15 cellular contexts compared by ENCODE assay signal in the genomic region with DNA sequence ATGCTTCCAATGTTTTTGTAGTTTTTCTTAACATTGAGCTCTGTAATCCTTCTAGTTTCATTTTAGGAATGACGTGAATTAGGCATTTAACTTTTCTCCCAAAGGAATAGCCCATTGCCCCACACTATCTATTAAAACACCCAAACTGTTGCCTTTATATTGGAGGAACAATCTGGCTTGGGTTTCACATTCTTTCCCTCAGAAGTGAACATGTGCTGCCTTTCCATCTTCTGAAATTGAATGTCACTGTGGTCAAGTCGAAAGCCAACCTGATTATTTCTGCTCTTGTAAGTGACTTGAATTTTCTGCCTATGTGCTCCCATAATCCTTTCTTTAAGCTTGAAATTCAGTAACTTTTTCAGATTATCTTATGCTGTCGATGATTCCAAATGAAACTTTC.
A peak's percentile ranks its signal among the peaks of the same experiment; 100 is the strongest.
DNase-seq lines count a peak whose midpoint lies in the region; ATAC-seq and TF ChIP-seq lines count a peak whose summit lies in the region.
"Had no signal": no experiment of that assay in that cellular context is flagged by ENCODE, and none has a peak within 500 bp of the region (broad histone marks: within the 10 kb centered on the region; RNA-seq: fewer than 3 reads in every experiment).

No MANE protein-coding gene starts in this region.

- H3K4me1 ChIP-seq in osteoblast (ENCODE audit: insufficient read depth, low read length), result peaks cover 3% of the 10 kb centered on the region
- H3K4me1 ChIP-seq: HAP-1 had no signal

- no peaks in the 10 kb centered on the region for H3K79me2 ChIP-seq in osteoblast (ENCODE audit: insufficient read depth, low read length)

- H3K4me1 Mint-ChIP-seq in activated T-helper 17 cell treated with anti-CD3 and anti-CD28 coated beads, Interleukin-2, amount 50 U/mL, for 72 hours, result no peaks in the 10 kb centered on the region

- no peak for ATAC-seq in activated T-helper 17 cell treated with anti-CD3 and anti-CD28 coated beads, Interleukin-2, amount 50 U/mL, for 72 hours (replicated peaks)
- ATAC-seq in GM19324 (IDR thresholded peaks at IDR 0.05; ENCODE audit: low FRiP score, unreplicated experiment), result no peak
- ATAC-seq: CD8-positive, alpha-beta T cell had no signal

- peak overlapping the region; percentile 42 for H3K4me2 ChIP-seq in osteoblast (ENCODE audit: insufficient read depth, low read length)
- H3K4me2 ChIP-seq: BLaER1 treated with 17β-estradiol and CSF1 and Interleukin-3, amounts not matched to agents 10 nM and 100 nM had no signal

- no peaks in the 10 kb centered on the region for H3K27me3 ChIP-seq in osteoblast (ENCODE audit: insufficient read depth, low read length)
- H3K27me3 ChIP-seq: BLaER1 treated with 17β-estradiol and CSF1 and Interleukin-3, amounts not matched to agents 10 nM and 100 nM had no signal

- no peak for TF ChIP-seq CTCF in osteoblast (IDR thresholded peaks at IDR 0.05; ENCODE audit: extremely low read depth, low read depth, low read length)

- H3K36me3 Mint-ChIP-seq in activated T-helper 17 cell treated with anti-CD3 and anti-CD28 coated beads, Interleukin-2, amount 50 U/mL, for 72 hours (ENCODE audit: low read depth), result peaks cover 6% of the 10 kb centered on the region

- no peak overlapping the region for H3K27ac ChIP-seq in osteoblast (ENCODE audit: low read depth, low read length)
- H3K27ac ChIP-seq: BLaER1 treated with 17β-estradiol and CSF1 and Interleukin-3, amounts not matched to agents 10 nM and 100 nM; HL-60 had no signal

- H4K20me1 ChIP-seq in osteoblast (ENCODE audit: insufficient read depth, low read length), result no peaks in the 10 kb centered on the region
- H4K20me1 ChIP-seq: BLaER1 treated with 17β-estradiol and CSF1 and Interleukin-3, amounts not matched to agents 10 nM and 100 nM had no signal

- H3K9me3 ChIP-seq in osteoblast (ENCODE audit: low read depth, low read length), result peaks cover 2% of the 10 kb centered on the region
- H3K9me3 ChIP-seq: HAP-1 had no signal

- no peak overlapping the region for H3K4me3 ChIP-seq in osteoblast (ENCODE audit: insufficient read depth, low read length)
- H3K4me3 ChIP-seq: BLaER1 treated with 17β-estradiol and CSF1 and Interleukin-3, amounts not matched to agents 10 nM and 100 nM; HAP-1 had no signal

- H3K9me3 Mint-ChIP-seq in activated T-helper 17 cell treated with anti-CD3 and anti-CD28 coated beads, Interleukin-2, amount 50 U/mL, for 72 hours, result peaks cover 5% of the 10 kb centered on the region

- H3K27me3 Mint-ChIP-seq in activated T-helper 17 cell treated with anti-CD3 and anti-CD28 coated beads, Interleukin-2, amount 50 U/mL, for 72 hours, result no peaks in the 10 kb centered on the region
- H3K27me3 Mint-ChIP-seq: B cell had no signal

- peak overlapping the region; percentile 20 for H2AFZ ChIP-seq in osteoblast (ENCODE audit: low read length)

- DNase-seq in fibroblast of peridontal ligament (ENCODE audit: extremely low read depth), result peak; percentile 35
- peak; percentile 3 for DNase-seq in osteoblast (ENCODE audit: insufficient read length, low spot score, missing footprints)
- peak; percentile 11 for DNase-seq in stromal cell of bone marrow (ENCODE audit: low read depth)
- no peak for DNase-seq in KBM-7
- DNase-seq in stimulated activated CD4-positive, alpha-beta T cell treated with anti-CD3 and anti-CD28 coated beads, Interleukin-4, amount 100 ng/mL, for 4 hours, result no peak
- DNase-seq: Calu3; CD8-positive, alpha-beta T cell; DMS79 treated with DMSO at 0.1 percent for 48 hours; GF-D8 had no signal

- H3K36me3 ChIP-seq in osteoblast (ENCODE audit: insufficient read depth, low read length), result no peaks in the 10 kb centered on the region
- H3K36me3 ChIP-seq: HAP-1 had no signal

- H3K27ac Mint-ChIP-seq in activated T-helper 17 cell treated with anti-CD3 and anti-CD28 coated beads, Interleukin-2, amount 50 U/mL, for 72 hours, result peak overlapping the region; percentile 65
- H3K27ac Mint-ChIP-seq: B cell; CD8-positive, alpha-beta T cell had no signal

- no peak overlapping the region for H3K4me3 Mint-ChIP-seq in activated T-helper 17 cell treated with anti-CD3 and anti-CD28 coated beads, Interleukin-2, amount 50 U/mL, for 72 hours
- H3K4me3 Mint-ChIP-seq: B cell; CD8-positive, alpha-beta T cell had no signal

- in situ Hi-C loops in KBM-7 (cut with MboI; ENCODE audit: low pct_unique_long_range_greater_than_20kb, low sequenced_read_pairs), result no loop called here

Comparison
In these comparisons a context has a peak if more than half of its experiments do, and no peak if none do; other contexts are left out.
1. DNase-seq: peak in fibroblast of peridontal ligament (single experiment), osteoblast (single experiment) and stromal cell of bone marrow (single experiment); none in KBM-7 (single experiment) and stimulated activated CD4-positive, alpha-beta T cell treated with anti-CD3 and anti-CD28 coated beads, Interleukin-4, amount 100 ng/mL, for 4 hours (0 of 2).